Comparison of ENCODE assay signal across 17 cellular contexts in the genomic region with DNA sequence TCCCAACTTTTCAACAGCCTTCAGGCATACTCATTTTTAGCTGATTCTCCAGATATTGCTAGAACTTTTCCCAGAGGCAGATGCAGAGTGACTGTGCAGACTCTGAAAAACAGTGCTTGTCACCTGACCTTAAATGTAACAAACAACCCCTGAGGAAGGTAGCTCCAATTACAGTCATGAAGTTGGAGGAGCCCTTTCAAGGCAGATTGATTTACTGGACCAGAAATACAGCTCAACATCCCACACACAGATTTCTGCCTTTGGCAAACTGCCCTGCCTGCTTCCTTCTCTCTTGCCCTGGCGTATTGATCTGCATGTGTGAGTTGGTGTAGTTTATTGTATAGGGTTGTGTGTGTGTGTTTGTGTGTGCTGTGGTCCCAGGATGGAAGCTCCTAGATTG. TPM values are rescaled to one million over a fixed set of nuclear protein-coding genes. Genes with fewer than 3 reads are reported as not detected.
DNase-seq lines count a peak whose midpoint lies in the region; ATAC-seq and TF ChIP-seq lines count a peak whose summit lies in the region.
"Had no signal": no experiment of that assay in that cellular context is flagged by ENCODE, and none has a peak within 500 bp of the region (broad histone marks: within the 10 kb centered on the region; RNA-seq: fewer than 3 reads in every experiment).

No MANE protein-coding gene starts in this region.

- no peaks in the 10 kb centered on the region for H3K79me2 ChIP-seq in MM.1S (ENCODE audit: low read length)
- H3K79me2 ChIP-seq: hepatocyte had no signal

- no peak overlapping the region for H2AFZ ChIP-seq in MM.1S (ENCODE audit: low read length)
- H2AFZ ChIP-seq: hepatocyte had no signal

- H3K4me3 ChIP-seq in cardiac muscle cell (no peak overlapping the region), fibroblast of the aortic adventitia (ENCODE audit: low read depth, low read length) (no peak overlapping the region), MM.1S (ENCODE audit: low read length) (no peak overlapping the region)
- H3K4me3 ChIP-seq: ascending aorta, esophagus squamous epithelium, hepatocyte had no signal

- intact Hi-C loops in cardiac septum (cut with DNase I) = no loop called here

- H3K4me2 ChIP-seq in MM.1S (ENCODE audit: low read depth, low read length) = no peak overlapping the region
- H3K4me2 ChIP-seq: hepatocyte had no signal

- H3F3A ChIP-seq in MM.1S (ENCODE audit: insufficient read depth, low read length) = no peaks in the 10 kb centered on the region

- H3K4me1 ChIP-seq in cardiac muscle cell (ENCODE audit: low read depth) (peaks cover 41% of the 10 kb centered on the region), MM.1S (ENCODE audit: low read length) (no peaks in the 10 kb centered on the region)
- H3K4me1 ChIP-seq: ascending aorta had no signal

- H3K9me2 ChIP-seq in MM.1S (replicated peaks; ENCODE audit: insufficient read depth, low read length) = no peaks in the 10 kb centered on the region

- H3K9ac ChIP-seq in MM.1S (ENCODE audit: low read length) = no peak overlapping the region

- TF ChIP-seq CTCF in cardiac muscle cell (IDR thresholded peaks at IDR 0.05; ENCODE audit: low read depth, low read length) (no peak), fibroblast of the aortic adventitia (IDR thresholded peaks at IDR 0.05; ENCODE audit: insufficient read depth, low read length) (no peak), MM.1S (IDR thresholded peaks at IDR 0.05; ENCODE audit: low read length) (no peak)

- H3K36me3 ChIP-seq in cardiac muscle cell (no peaks in the 10 kb centered on the region), MM.1S (replicated peaks; ENCODE audit: insufficient read depth, low read length) (no peaks in the 10 kb centered on the region)
- H3K36me3 ChIP-seq: esophagus squamous epithelium had no signal

- H3K27ac ChIP-seq in cardiac muscle cell (peak overlapping the region; percentile 94), MM.1S (ENCODE audit: low read length) (no peak overlapping the region)
- H3K27ac ChIP-seq: ascending aorta, esophagus squamous epithelium, hepatocyte had no signal

- ATAC-seq in GM19395 (IDR thresholded peaks at IDR 0.05; ENCODE audit: unreplicated experiment) = no peak
- ATAC-seq: left colon had no signal

- DNase-seq in cardiac muscle cell (ENCODE audit: low read depth in 1 of 2, low spot score in 1 of 2) (peak in 1 of 2 donors; percentile 36), cardiac septum (ENCODE audit: low spot score) (no peak), NCI-H510A treated with DMSO at 0.1 percent for 48 hours (lab: John Stamatoyannopoulos, UW) (peak; percentile 95), fibroblast of the aortic adventitia (ENCODE audit: low read depth) (peak; percentile 18), NOMO-1 (lab: John Stamatoyannopoulos, UW; ENCODE audit: unreplicated experiment in 2 of 2) (no peak), MM.1S (no peak)
- no peak for DNase-seq in stimulated activated CD8-positive, alpha-beta memory T cell treated with anti-CD3 and anti-CD28 coated beads, Interleukin-4, amount 100 ng/mL, for 48 hours
- DNase-seq: dermis blood vessel endothelial cell, esophagus squamous epithelium, HFFc6, KBM-7, left colon, NCI-H1694, SHP77 had no signal

- H3K9me3 ChIP-seq in cardiac muscle cell (ENCODE audit: low read depth) = no peaks in the 10 kb centered on the region
- H3K9me3 ChIP-seq in MM.1S (replicated peaks; ENCODE audit: insufficient read depth, low read length) = no peaks in the 10 kb centered on the region
- H3K9me3 ChIP-seq: ascending aorta, esophagus squamous epithelium had no signal

- no peaks in the 10 kb centered on the region for H4K20me1 ChIP-seq in MM.1S (ENCODE audit: insufficient read depth, low read length)

- H3K27me3 ChIP-seq in cardiac muscle cell (no peaks in the 10 kb centered on the region), MM.1S (replicated peaks; ENCODE audit: insufficient read depth, low read length) (peaks cover 6% of the 10 kb centered on the region; the same call in 1 of the 2 replicates)
- H3K27me3 ChIP-seq: ascending aorta, hepatocyte had no signal

RNA-seq across cellular contexts. Expression of a gene that starts 38.5 kb away (rescaled TPM):
- total RNA-seq in cardiac muscle cell = 22.9 and 45.1 TPM in 2 replicates
- 27.5 and 40.6 TPM in 2 replicates for polyA plus RNA-seq in cardiac muscle cell
- 11.7 TPM for total RNA-seq in cardiac septum
- total RNA-seq in fibroblast of the aortic adventitia (ENCODE audit: low replicate concordance) = 6.5 and 10.2 TPM in 2 replicates

Comparison
In these comparisons a context has a peak if more than half of its experiments do, and no peak if none do; other contexts are left out.
1. DNase-seq: peak in NCI-H510A treated with DMSO at 0.1 percent for 48 hours (single experiment) and fibroblast of the aortic adventitia (single experiment); none in cardiac septum (single experiment), NOMO-1 (0 of 2), stimulated activated CD8-positive, alpha-beta memory T cell treated with anti-CD3 and anti-CD28 coated beads, Interleukin-4, amount 100 ng/mL, for 48 hours (single experiment) and MM.1S (single experiment).